In the genomic region with DNA sequence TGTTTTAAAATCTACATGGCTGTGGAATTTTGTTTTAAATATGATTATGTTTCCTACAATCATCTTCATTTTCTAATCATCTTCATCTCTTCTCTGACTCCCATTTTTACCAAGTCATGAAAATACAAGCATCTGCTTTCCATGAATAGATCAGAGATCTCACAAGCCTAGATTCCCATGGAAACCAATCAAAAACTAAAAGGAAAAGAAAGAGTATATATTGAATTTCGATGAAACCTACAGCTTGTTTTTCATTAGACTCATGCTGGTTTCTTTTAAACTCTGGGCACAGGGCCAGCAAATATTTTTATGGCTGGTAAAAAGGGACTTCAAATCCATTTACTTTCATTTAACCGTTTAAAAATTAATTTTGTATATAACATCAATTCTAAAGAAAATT, we compare ENCODE assay signal across 1 cellular context.
TF ChIP-seq lines count a peak whose summit lies in the region.

No MANE protein-coding gene starts in this region.

TF ChIP-seq in endothelial cell of umbilical vein, 7 proteins besides CTCF, POLR2A, EP300 and RAD21:
- TF ChIP-seq JUN (IDR thresholded peaks at IDR 0.05; ENCODE audit: borderline replicate concordance, insufficient read depth, insufficient read length, low read depth) (no peak), EZH2 (IDR thresholded peaks at IDR 0.05; ENCODE audit: borderline replicate concordance, low read depth, low read length, severe bottlenecking) (no peak), POLR2AphosphoS5 (IDR thresholded peaks at IDR 0.05; ENCODE audit: insufficient read depth, low read depth, low read length) (no peak), FOS (IDR thresholded peaks at IDR 0.05; ENCODE audit: borderline replicate concordance, insufficient read depth, low read length) (no peak), MYC (IDR thresholded peaks at IDR 0.05; ENCODE audit: low read depth, low read length) (no peak), GATA2 (IDR thresholded peaks at IDR 0.05; ENCODE audit: insufficient read depth, insufficient read length, low read depth, low read length) (no peak)
